18 cellular contexts compared by ENCODE assay signal in genomic region chr9:117073071-117073470, GRCh38.
"Had no signal": no experiment of that assay in that cellular context is flagged by ENCODE, and none has a peak within 500 bp of the region (broad histone marks: within the 10 kb centered on the region; RNA-seq: fewer than 3 reads in every experiment).

No MANE protein-coding gene starts in this region.

- ATAC-seq: activated T-cell treated with anti-CD3 and anti-CD28 coated beads, Interleukin-2, amount 50 U/mL, for 4 hours; activated T-helper 17 cell treated with anti-CD3 and anti-CD28 coated beads, Interleukin-2, amount 50 U/mL, for 72 hours had no signal

- H3K4me1 Mint-ChIP-seq: activated B cell treated with CpG ODN at 0.5 μM for 24 hours; activated CD4-positive, alpha-beta T cell treated with anti-CD3 and anti-CD28 coated beads, Interleukin-2, amount 10 ng/mL, durations not matched to agents 24 days and 14 days; activated T-helper 17 cell treated with anti-CD3 and anti-CD28 coated beads, Interleukin-2, amount 50 U/mL, for 72 hours had no signal

- H3K4me1 ChIP-seq: Peyer's patch had no signal

- H3K36me3 ChIP-seq: brain microvascular endothelial cell, cardiac muscle cell, Peyer's patch, SJCRH30 had no signal

- H3K27ac ChIP-seq: brain microvascular endothelial cell, cardiac muscle cell, Peyer's patch, RWPE1, SJCRH30 had no signal

- H3K27ac Mint-ChIP-seq: activated B cell treated with CpG ODN at 0.5 μM for 24 hours; activated CD4-positive, alpha-beta T cell treated with anti-CD3 and anti-CD28 coated beads, Interleukin-2, amount 10 ng/mL, durations not matched to agents 24 days and 14 days; activated naive CD4-positive, alpha-beta T cell treated with anti-CD3 and anti-CD28 coated beads for 36 hours; activated naive CD8-positive, alpha-beta T cell; activated T-helper 17 cell treated with anti-CD3 and anti-CD28 coated beads, Interleukin-2, amount 50 U/mL, for 72 hours; T-helper 1 cell treated with Interleukin-12 subunit alpha and Interleukin-12 subunit beta and Interleukin-4 antibody, amounts not matched to agents 30 μg/mL and 1 μg/mL, for 36 hours had no signal

- DNase-seq: activated B cell treated with CpG ODN at 0.5 μM for 24 hours; activated CD4-positive, alpha-beta T cell treated with anti-CD3 and anti-CD28 coated beads for 1 hour; activated CD4-positive, alpha-beta T cell treated with anti-CD3 and anti-CD28 coated beads, Interleukin-2, amount 10 ng/mL, durations not matched to agents 24 days and 14 days; activated CD8-positive, alpha-beta memory T cell treated with anti-CD3 and anti-CD28 coated beads for 24 hours; activated gamma-delta T cell; activated T-cell treated with anti-CD3 and anti-CD28 coated beads, Interleukin-2, amount 50 U/mL, for 4 hours; NCI-H1436 treated with DMSO at 0.1 percent for 48 hours; NCI-H187; Peyer's patch; Right ventricle myocardium superior had no signal

- H3K4me3 ChIP-seq: cardiac muscle cell, Peyer's patch, SJCRH30 had no signal

- H3K36me3 Mint-ChIP-seq: activated naive CD8-positive, alpha-beta T cell had no signal

- H3K27me3 Mint-ChIP-seq: activated CD4-positive, alpha-beta T cell treated with anti-CD3 and anti-CD28 coated beads, Interleukin-2, amount 10 ng/mL, durations not matched to agents 24 days and 14 days; activated T-helper 17 cell treated with anti-CD3 and anti-CD28 coated beads, Interleukin-2, amount 50 U/mL, for 72 hours had no signal

- H3K4me3 Mint-ChIP-seq: activated B cell treated with CpG ODN at 0.5 μM for 24 hours; activated CD4-positive, alpha-beta T cell treated with anti-CD3 and anti-CD28 coated beads, Interleukin-2, amount 10 ng/mL, durations not matched to agents 24 days and 14 days; activated naive CD4-positive, alpha-beta T cell treated with anti-CD3 and anti-CD28 coated beads for 36 hours; activated naive CD8-positive, alpha-beta T cell; activated T-cell treated with anti-CD3 and anti-CD28 coated beads, Interleukin-2, amount 50 U/mL, for 4 hours; activated T-helper 17 cell treated with anti-CD3 and anti-CD28 coated beads, Interleukin-2, amount 50 U/mL, for 72 hours; T-helper 1 cell treated with Interleukin-12 subunit alpha and Interleukin-12 subunit beta and Interleukin-4 antibody, amounts not matched to agents 30 μg/mL and 1 μg/mL, for 36 hours had no signal

- H3K9me3 Mint-ChIP-seq: activated B cell treated with CpG ODN at 0.5 μM for 24 hours; activated CD4-positive, alpha-beta T cell treated with anti-CD3 and anti-CD28 coated beads, Interleukin-2, amount 10 ng/mL, durations not matched to agents 24 days and 14 days; T-helper 1 cell treated with Interleukin-12 subunit alpha and Interleukin-12 subunit beta and Interleukin-4 antibody, amounts not matched to agents 30 μg/mL and 1 μg/mL, for 36 hours had no signal

- H3K9me3 ChIP-seq: Peyer's patch, SJCRH30 had no signal

- H3K27me3 ChIP-seq: brain microvascular endothelial cell, cardiac muscle cell, Peyer's patch, SJCRH30 had no signal
